ENCODE assay signal across 10 cellular contexts in the genomic region with DNA sequence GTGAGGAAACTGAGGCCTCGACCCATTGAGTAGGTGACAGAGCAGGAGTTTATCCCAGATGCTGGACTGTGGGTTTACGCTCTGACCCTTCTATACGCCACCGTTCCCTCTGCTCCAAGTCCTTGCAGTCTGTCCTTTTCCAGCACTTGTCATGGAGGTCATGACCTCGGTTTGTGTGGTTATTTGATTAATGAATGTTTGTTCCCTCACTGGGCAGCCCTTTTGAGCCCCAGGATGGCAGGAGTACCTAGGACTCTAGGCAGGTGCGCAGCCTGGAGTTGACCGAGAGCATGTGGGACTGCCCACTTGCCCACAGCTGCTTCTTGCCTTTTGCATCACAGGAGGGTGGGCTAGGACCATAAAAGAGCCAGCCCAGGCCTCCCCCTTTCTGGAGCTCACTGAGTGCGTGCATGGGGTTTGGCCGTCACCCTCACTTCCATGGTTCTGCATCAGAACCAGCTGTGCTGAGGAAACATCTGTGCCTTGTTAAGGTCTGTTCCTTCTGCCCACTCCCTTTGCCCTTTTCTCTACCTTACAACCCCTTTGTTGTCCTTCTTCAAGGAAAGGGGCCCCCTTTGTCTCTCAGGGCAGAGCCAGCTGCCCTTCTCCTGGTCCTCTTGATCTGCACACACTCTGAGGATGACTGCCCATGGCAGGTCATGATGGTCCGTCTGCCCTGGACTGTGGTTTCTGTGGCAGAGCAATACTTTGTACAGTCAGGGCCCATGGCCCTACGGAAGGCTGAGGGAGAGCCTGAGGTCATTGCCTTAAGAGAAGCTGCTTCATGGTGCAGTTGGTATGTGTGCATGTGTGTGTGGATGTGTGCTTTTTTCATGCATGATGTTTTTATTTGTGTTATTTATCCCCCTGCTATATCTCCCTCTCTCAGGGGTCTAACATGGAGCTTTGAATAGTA. TPM values are rescaled to one million over a fixed set of nuclear protein-coding genes. Genes with fewer than 3 reads are reported as not detected.
DNase-seq lines count a peak whose midpoint lies in the region; ATAC-seq and TF ChIP-seq lines count a peak whose summit lies in the region.
"Had no signal": no experiment of that assay in that cellular context is flagged by ENCODE, and none has a peak within 500 bp of the region (broad histone marks: within the 10 kb centered on the region; RNA-seq: fewer than 3 reads in every experiment).

No MANE protein-coding gene starts in this region.

- DNase-seq in AG08395 (ENCODE audit: low spot score) (peak; percentile 42), activated B cell treated with CpG ODN at 0.5 μM for 24 hours (no peak), myocyte (ENCODE audit: low read depth) (peak; percentile 83), NCI-H446 (lab: John Stamatoyannopoulos, UW) (no peak), NCI-H187 treated with DMSO at 0.1 percent for 48 hours (lab: John Stamatoyannopoulos, UW) (no peak), DMS153 treated with DMSO at 0.1 percent for 48 hours (lab: John Stamatoyannopoulos, UW; ENCODE audit: unreplicated experiment) (no peak)
- DNase-seq: NCI-H2081 treated with DMSO at 0.1 percent for 48 hours had no signal

- no peaks in the 10 kb centered on the region for H3K9me3 Mint-ChIP-seq in activated B cell treated with CpG ODN at 0.5 μM for 24 hours
- H3K9me3 Mint-ChIP-seq: CD14-positive monocyte had no signal

- CTCF ChIA-PET in activated B cell treated with CpG ODN at 0.5 μM for 24 hours (lab: Charles Lee) = interaction anchor here (1.0 kb wide), 1 partner anchor 80 kb away, joined by 3 read pairs; no protein-coding TSS in a partner anchor

- H3K27me3 Mint-ChIP-seq in activated B cell treated with CpG ODN at 0.5 μM for 24 hours = no peaks in the 10 kb centered on the region

- intact Hi-C loops in activated B cell treated with CpG ODN at 0.5 μM for 24 hours (cut with micrococcal nuclease) = loop anchor here (1.0 kb wide), 1 partner anchor 38 kb away; a partner anchor contains a TSS

- peaks cover 36% of the 10 kb centered on the region for H3K4me1 Mint-ChIP-seq in activated B cell treated with CpG ODN at 0.5 μM for 24 hours

- no peak overlapping the region for H3K4me3 Mint-ChIP-seq in activated B cell treated with CpG ODN at 0.5 μM for 24 hours
- H3K4me3 Mint-ChIP-seq: CD14-positive monocyte had no signal

- POLR2A ChIA-PET in activated B cell treated with CpG ODN at 0.5 μM for 24 hours (lab: Charles Lee) = no interaction called here

- TF ChIP-seq CTCF in activated B cell treated with CpG ODN at 0.5 μM for 24 hours (IDR thresholded peaks at IDR 0.05) = no peak

- peaks cover 18% of the 10 kb centered on the region for H3K36me3 Mint-ChIP-seq in activated B cell treated with CpG ODN at 0.5 μM for 24 hours (ENCODE audit: low read depth)

- H3K27ac Mint-ChIP-seq in activated B cell treated with CpG ODN at 0.5 μM for 24 hours = peak overlapping the region; percentile 65

- peak; percentile 17 for ATAC-seq in GM21423 (IDR thresholded peaks at IDR 0.05; ENCODE audit: unreplicated experiment)
- ATAC-seq in activated B cell treated with CpG ODN at 0.5 μM for 24 hours (ENCODE audit: low read depth) = peak; percentile 29
- ATAC-seq in GM21360 (IDR thresholded peaks at IDR 0.05; ENCODE audit: unreplicated experiment) = no peak

RNA-seq across cellular contexts. Expression of a gene that starts 38.2 kb away (rescaled TPM):
- total RNA-seq in activated B cell treated with CpG ODN at 0.5 μM for 24 hours (21.9 and 30.1 TPM in 2 replicates), myocyte (10.5 and 14.4 TPM in 2 replicates)
- polyA plus RNA-seq in myocyte (2012) = 13.0 TPM

Comparison
In these comparisons a context has a peak if more than half of its experiments do, and no peak if none do; other contexts are left out.
1. DNase-seq: peak in AG08395 (single experiment) and myocyte (single experiment); none in activated B cell treated with CpG ODN at 0.5 μM for 24 hours (single experiment), NCI-H446 (0 of 2), NCI-H187 treated with DMSO at 0.1 percent for 48 hours (single experiment) and DMS153 treated with DMSO at 0.1 percent for 48 hours (single experiment).